In genomic region chr5:142495561-142495960, GRCh38 we compare ENCODE assay signal across 22 cellular contexts.
DNase-seq lines count a peak whose midpoint lies in the region; ATAC-seq, FAIRE-seq and TF ChIP-seq lines count a peak whose summit lies in the region.
"Had no signal": no experiment of that assay in that cellular context is flagged by ENCODE, and none has a peak within 500 bp of the region (broad histone marks: within the 10 kb centered on the region; RNA-seq: fewer than 3 reads in every experiment).

No MANE protein-coding gene starts in this region.

- ATAC-seq in sciatic nerve, result peak; percentile 69
- ATAC-seq: PC-3 had no signal

- FAIRE-seq in RCC 7860 (lab: Jason Lieb, UNC), result no peak

- no peaks in the 10 kb centered on the region for H3K27me3 Mint-ChIP-seq in chondrocyte (ENCODE audit: low read depth)
- H3K27me3 Mint-ChIP-seq in activated CD4-positive, alpha-beta T cell treated with anti-CD3 and anti-CD28 coated beads, Interleukin-2, amount 10 ng/mL, durations not matched to agents 24 days and 14 days, result peaks cover 3% of the 10 kb centered on the region

- H3K36me3 Mint-ChIP-seq in chondrocyte (ENCODE audit: low read depth), result no peaks in the 10 kb centered on the region
- H3K36me3 Mint-ChIP-seq in activated CD4-positive, alpha-beta T cell treated with anti-CD3 and anti-CD28 coated beads, Interleukin-2, amount 10 ng/mL, durations not matched to agents 24 days and 14 days (ENCODE audit: low read depth), result no peaks in the 10 kb centered on the region
- H3K36me3 Mint-ChIP-seq: CD8-positive, alpha-beta memory T cell had no signal

- H3K27ac Mint-ChIP-seq in chondrocyte (ENCODE audit: unreplicated experiment), result peak overlapping the region; percentile 56
- H3K27ac Mint-ChIP-seq in activated CD4-positive, alpha-beta T cell treated with anti-CD3 and anti-CD28 coated beads, Interleukin-2, amount 10 ng/mL, durations not matched to agents 24 days and 14 days, result no peak overlapping the region
- H3K27ac Mint-ChIP-seq: CD8-positive, alpha-beta memory T cell; HFFc6 had no signal

- peaks cover 39% of the 10 kb centered on the region for H3K4me1 Mint-ChIP-seq in chondrocyte (ENCODE audit: low read depth)
- H3K4me1 Mint-ChIP-seq in activated CD4-positive, alpha-beta T cell treated with anti-CD3 and anti-CD28 coated beads, Interleukin-2, amount 10 ng/mL, durations not matched to agents 24 days and 14 days, result no peaks in the 10 kb centered on the region

- H3K4me3 Mint-ChIP-seq in chondrocyte (ENCODE audit: unreplicated experiment), result no peak overlapping the region
- H3K4me3 Mint-ChIP-seq in activated CD4-positive, alpha-beta T cell treated with anti-CD3 and anti-CD28 coated beads, Interleukin-2, amount 10 ng/mL, durations not matched to agents 24 days and 14 days, result no peak overlapping the region
- H3K4me3 Mint-ChIP-seq: HFFc6 had no signal

- no peak for TF ChIP-seq CTCF in chondrocyte (IDR thresholded peaks at IDR 0.05)

- no peaks in the 10 kb centered on the region for H3K9me3 Mint-ChIP-seq in chondrocyte (ENCODE audit: low read depth)
- H3K9me3 Mint-ChIP-seq in activated CD4-positive, alpha-beta T cell treated with anti-CD3 and anti-CD28 coated beads, Interleukin-2, amount 10 ng/mL, durations not matched to agents 24 days and 14 days, result no peaks in the 10 kb centered on the region
- H3K9me3 Mint-ChIP-seq: CD8-positive, alpha-beta memory T cell; HFFc6 had no signal

- DNase-seq in GM03348 (ENCODE audit: low spot score), result peak; percentile 58
- DNase-seq in chondrocyte (ENCODE audit: low spot score), result no peak
- DNase-seq in fibroblast of peridontal ligament (ENCODE audit: extremely low read depth), result peak; percentile 91
- no peak for DNase-seq in sciatic nerve (ENCODE audit: low spot score)
- DNase-seq in RCC 7860 (ENCODE audit: low spot score), result no peak
- DNase-seq in activated CD4-positive, alpha-beta T cell treated with anti-CD3 and anti-CD28 coated beads, Interleukin-2, amount 10 ng/mL, durations not matched to agents 24 days and 14 days, result no peak
- DNase-seq in Ammon's horn (ENCODE audit: low spot score), result no peak
- DNase-seq in SHP77 (lab: John Stamatoyannopoulos, UW), result no peak
- DNase-seq: AML-193; Calu3; CD8-positive, alpha-beta memory T cell; DMS153; GF-D8; H7; HFFc6; Karpas-422; NCI-H2081; NCI-H446 treated with DMSO at 0.1 percent for 48 hours; NCI-H526 treated with DMSO at 0.1 percent for 48 hours; PC-3; RPMI8226; SHP77 treated with DMSO at 0.1 percent for 48 hours had no signal

- intact Hi-C loops in sciatic nerve (cut with DNase I), result no loop called here
- intact Hi-C loops in activated CD4-positive, alpha-beta T cell treated with anti-CD3 and anti-CD28 coated beads, Interleukin-2, amount 10 ng/mL, durations not matched to agents 24 days and 14 days (cut with micrococcal nuclease), result no loop called here

Comparison
In these comparisons a context has a peak if more than half of its experiments do, and no peak if none do; other contexts are left out.
1. DNase-seq: peak in GM03348 (single experiment) and fibroblast of peridontal ligament (single experiment); none in chondrocyte (single experiment), sciatic nerve (single experiment), RCC 7860 (single experiment), activated CD4-positive, alpha-beta T cell treated with anti-CD3 and anti-CD28 coated beads, Interleukin-2, amount 10 ng/mL, durations not matched to agents 24 days and 14 days (single experiment), Ammon's horn (single experiment) and SHP77 (0 of 2).